Comparison of ENCODE assay signal across 19 cellular contexts in genomic region chr14:105282098-105282725, GRCh38. TPM values are rescaled to one million over a fixed set of nuclear protein-coding genes. Genes with fewer than 3 reads are reported as not detected.
DNase-seq lines count a peak whose midpoint lies in the region; ATAC-seq and TF ChIP-seq lines count a peak whose summit lies in the region.
"Had no signal": no experiment of that assay in that cellular context is flagged by ENCODE, and none has a peak within 500 bp of the region (broad histone marks: within the 10 kb centered on the region; RNA-seq: fewer than 3 reads in every experiment).

No MANE protein-coding gene starts in this region.

- H3K4me1 ChIP-seq in lung (ENCODE audit: control insufficient read depth in 2 of 2, insufficient read depth in 2 of 2, low read length in 2 of 2), result peaks cover 0 to 7% of the 10 kb centered on the region in 2 donors

- H3K4me2 ChIP-seq in SU-DHL-6 (ENCODE audit: low read depth, low read length, poor library complexity, severe bottlenecking), result no peak overlapping the region

- H3K27ac ChIP-seq in SU-DHL-6 (ENCODE audit: low read depth, low read length), result no peak overlapping the region
- H3K27ac ChIP-seq in lung (ENCODE audit: low read depth in 1 of 2, low read length in 1 of 2), result no peak overlapping the region
- H3K27ac ChIP-seq: heart right ventricle, HL-60, vagina had no signal

- H3K27me3 Mint-ChIP-seq in type B pancreatic cell, result no peaks in the 10 kb centered on the region
- H3K27me3 Mint-ChIP-seq: activated naive CD8-positive, alpha-beta T cell treated with anti-CD3 and anti-CD28 coated beads, Interleukin-2, amount 50 U/mL, for 24 hours; dendritic cell treated with granulocyte-macrophage colony-stimulating factor and Interleukin-4, amounts not matched to agents 40 ng/mL and 50 ng/mL, for 4 days had no signal

- H3K36me3 ChIP-seq in SU-DHL-6 (ENCODE audit: low read length) (no peaks in the 10 kb centered on the region), lung (ENCODE audit: control insufficient read depth in 2 of 2, insufficient read depth in 2 of 2, low read length in 2 of 2) (peaks cover 0 to 3% of the 10 kb centered on the region in 2 donors)
- H3K36me3 ChIP-seq: vagina had no signal

- H4K20me1 ChIP-seq in SU-DHL-6 (ENCODE audit: low read depth, low read length), result no peaks in the 10 kb centered on the region; the same call in 1 of the 2 replicates

- H3K27ac Mint-ChIP-seq in activated naive CD4-positive, alpha-beta T cell treated with anti-CD3 and anti-CD28 coated beads, Interleukin-2, amount 50 U/mL, for 72 hours, result peak overlapping the region; percentile 50 to 55
- H3K27ac Mint-ChIP-seq in type B pancreatic cell, result peak overlapping the region; percentile 15
- H3K27ac Mint-ChIP-seq: activated naive CD8-positive, alpha-beta T cell treated with anti-CD3 and anti-CD28 coated beads, Interleukin-2, amount 50 U/mL, for 24 hours; dendritic cell treated with granulocyte-macrophage colony-stimulating factor and Interleukin-4, amounts not matched to agents 40 ng/mL and 50 ng/mL, for 4 days had no signal

- no peak overlapping the region for H3K9ac ChIP-seq in SU-DHL-6 (ENCODE audit: low read length)

- ATAC-seq in activated naive CD4-positive, alpha-beta T cell treated with anti-CD3 and anti-CD28 coated beads, Interleukin-2, amount 50 U/mL, for 72 hours, result peak in 1 of 2 donors; percentile 29
- ATAC-seq in lung (ENCODE audit: insufficient read depth, low FRiP score), result peak; percentile 27
- ATAC-seq in esophagus mucosa, result no peak
- ATAC-seq: activated naive CD8-positive, alpha-beta T cell treated with anti-CD3 and anti-CD28 coated beads, Interleukin-2, amount 50 U/mL, for 24 hours had no signal

- H3K79me2 ChIP-seq in SU-DHL-6 (ENCODE audit: insufficient read depth, low read length), result no peaks in the 10 kb centered on the region

- no peaks in the 10 kb centered on the region for H3K27me3 ChIP-seq in SU-DHL-6 (ENCODE audit: low read length)
- no peaks in the 10 kb centered on the region for H3K27me3 ChIP-seq in lung (ENCODE audit: control insufficient read depth, insufficient read depth)
- H3K27me3 ChIP-seq: heart right ventricle, vagina had no signal

- no peak overlapping the region for H2AFZ ChIP-seq in SU-DHL-6 (ENCODE audit: low read depth, low read length, severe bottlenecking)

- H3K4me3 ChIP-seq in SU-DHL-6 (ENCODE audit: insufficient read depth, low read length, poor library complexity, severe bottlenecking) (no peak overlapping the region), lung (no peak overlapping the region)
- H3K4me3 ChIP-seq: GM12878, heart right ventricle, vagina had no signal

- peaks cover 8 to 12% of the 10 kb centered on the region in 2 donors for H3K36me3 Mint-ChIP-seq in activated naive CD4-positive, alpha-beta T cell treated with anti-CD3 and anti-CD28 coated beads, Interleukin-2, amount 50 U/mL, for 72 hours
- peaks cover 7% of the 10 kb centered on the region for H3K36me3 Mint-ChIP-seq in type B pancreatic cell

- no peaks in the 10 kb centered on the region for H3K9me3 Mint-ChIP-seq in activated naive CD4-positive, alpha-beta T cell treated with anti-CD3 and anti-CD28 coated beads, Interleukin-2, amount 50 U/mL, for 72 hours
- H3K9me3 Mint-ChIP-seq in type B pancreatic cell, result no peaks in the 10 kb centered on the region
- H3K9me3 Mint-ChIP-seq: activated naive CD8-positive, alpha-beta T cell treated with anti-CD3 and anti-CD28 coated beads, Interleukin-2, amount 50 U/mL, for 24 hours; dendritic cell treated with granulocyte-macrophage colony-stimulating factor and Interleukin-4, amounts not matched to agents 40 ng/mL and 50 ng/mL, for 4 days had no signal

- peaks cover 14% of the 10 kb centered on the region for H3K4me1 Mint-ChIP-seq in type B pancreatic cell (ENCODE audit: unreplicated experiment)

- H3K9me3 ChIP-seq in SU-DHL-6 (ENCODE audit: insufficient read depth, low read length) (no peaks in the 10 kb centered on the region), lung (ENCODE audit: control insufficient read depth in 2 of 2, insufficient read depth in 1 of 2, low read length in 1 of 2) (no peaks in the 10 kb centered on the region)
- H3K9me3 ChIP-seq: heart right ventricle, vagina had no signal

- DNase-seq in activated naive CD4-positive, alpha-beta T cell treated with anti-CD3 and anti-CD28 coated beads, Interleukin-2, amount 50 U/mL, for 72 hours (ENCODE audit: low spot score in 2 of 2), result no peak
- no peak for DNase-seq in activated naive CD4-positive, alpha-beta T cell treated with anti-CD3 and anti-CD28 coated beads, Interleukin-2, amount 50 U/mL, for 16 hours
- DNase-seq in lung (ENCODE audit: low spot score) (no peak), type B pancreatic cell (ENCODE audit: extremely low spot score, unreplicated experiment) (no peak), COR-L47 (lab: John Stamatoyannopoulos, UW) (no peak), NCI-H446 (lab: John Stamatoyannopoulos, UW) (no peak)
- DNase-seq: activated CD4-positive, CD25-positive, alpha-beta regulatory T cell treated with anti-CD3 and anti-CD28 coated beads, Interleukin-2, amount 50 U/mL, for 72 hours; activated naive CD8-positive, alpha-beta T cell treated with anti-CD3 and anti-CD28 coated beads, Interleukin-2, amount 50 U/mL, for 24 hours; heart right ventricle; MM.1S; NCI-H146; right cardiac atrium; T-helper 9 cell had no signal

- H3K9me2 ChIP-seq in SU-DHL-6 (replicated peaks; ENCODE audit: insufficient read depth, low read length), result no peaks in the 10 kb centered on the region

- 78 to 85% methylated on average over 16 of the region's 16 CpGs for WGBS in lung, 2 donors

- H3F3A ChIP-seq in SU-DHL-6 (ENCODE audit: insufficient read depth), result no peaks in the 10 kb centered on the region

- peak; percentile 9 for TF ChIP-seq CTCF in SU-DHL-6 (IDR thresholded peaks at IDR 0.05; ENCODE audit: insufficient read depth, low read length, poor library complexity, severe bottlenecking)
- no peak for TF ChIP-seq CTCF in lung (IDR thresholded peaks at IDR 0.05; ENCODE audit: control extremely low read depth, extremely low read depth)
- TF ChIP-seq CTCF in type B pancreatic cell (conservative IDR thresholded peaks at IDR 0.05), result no peak

- no peak overlapping the region for H3K4me3 Mint-ChIP-seq in type B pancreatic cell
- H3K4me3 Mint-ChIP-seq: activated naive CD8-positive, alpha-beta T cell treated with anti-CD3 and anti-CD28 coated beads, Interleukin-2, amount 50 U/mL, for 24 hours; dendritic cell treated with granulocyte-macrophage colony-stimulating factor and Interleukin-4, amounts not matched to agents 40 ng/mL and 50 ng/mL, for 4 days had no signal

RNA-seq across cellular contexts. Expression of gene BRF1, which starts 18.6 kb away (rescaled TPM):
- 10 to 100 TPM; 38.2 to 41.7 TPM for total RNA-seq in activated naive CD4-positive, alpha-beta T cell treated with anti-CD3 and anti-CD28 coated beads, Interleukin-2, amount 50 U/mL, for 72 hours
- total RNA-seq in lung (10 to 100 TPM; 44.0 to 55.3 TPM), type B pancreatic cell (ENCODE audit: low replicate concordance) (39.8 and 47.7 TPM in 2 replicates), esophagus mucosa (11.7 TPM)
- polyA plus RNA-seq in lung, result 10 to 100 TPM; 14.2 to 30.4 TPM

RNA-seq across cellular contexts. Expression of gene PACS2, which starts 32.3 kb away (rescaled TPM):
- total RNA-seq in activated naive CD4-positive, alpha-beta T cell treated with anti-CD3 and anti-CD28 coated beads, Interleukin-2, amount 50 U/mL, for 72 hours, result 10 to 100 TPM; 35.2 to 36.9 TPM
- total RNA-seq in lung (10 to 100 TPM; 57.8 to 84.2 TPM), type B pancreatic cell (ENCODE audit: low replicate concordance) (77.7 and 101 TPM in 2 replicates), esophagus mucosa (24.9 TPM)
- 10 to 100 TPM; 37.9 to 87.2 TPM for polyA plus RNA-seq in lung

RNA-seq across cellular contexts. Expression of gene BTBD6, which starts 33.9 kb away (rescaled TPM):
- total RNA-seq in activated naive CD4-positive, alpha-beta T cell treated with anti-CD3 and anti-CD28 coated beads, Interleukin-2, amount 50 U/mL, for 72 hours, result 10 to 100 TPM; 15.9 to 22.8 TPM
- total RNA-seq in lung, result 10 to 100 TPM; 44.2 to 51.4 TPM
- 10 to 100 TPM; 30.9 to 54.1 TPM for polyA plus RNA-seq in lung
- total RNA-seq in type B pancreatic cell (ENCODE audit: low replicate concordance), result 38.8 and 44.7 TPM in 2 replicates
- 34.4 TPM for total RNA-seq in esophagus mucosa
